In genomic region chr9:130470950-130471349, GRCh38 we compare ENCODE assay signal across 18 cellular contexts. TPM values are rescaled to one million over a fixed set of nuclear protein-coding genes. Genes with fewer than 3 reads are reported as not detected.
DNase-seq lines count a peak whose midpoint lies in the region; ATAC-seq and TF ChIP-seq lines count a peak whose summit lies in the region.
"Had no signal": no experiment of that assay in that cellular context is flagged by ENCODE, and none has a peak within 500 bp of the region (broad histone marks: within the 10 kb centered on the region; RNA-seq: fewer than 3 reads in every experiment).

No MANE protein-coding gene starts in this region.

- H3K4me3 Mint-ChIP-seq in neural progenitor cell = no peak overlapping the region
- no peak overlapping the region for H3K4me3 Mint-ChIP-seq in activated CD8-positive, alpha-beta memory T cell treated with anti-CD3 and anti-CD28 coated beads, Interleukin-2, amount 10 ng/mL, durations not matched to agents 7 days and 5 days
- H3K4me3 Mint-ChIP-seq in activated naive CD4-positive, alpha-beta T cell treated with anti-CD3 and anti-CD28 coated beads for 36 hours = no peak overlapping the region
- H3K4me3 Mint-ChIP-seq: B cell; CD4-positive, CD25-positive, alpha-beta regulatory T cell; CD8-positive, alpha-beta T cell; HFFc6 had no signal

- no peaks in the 10 kb centered on the region for H3K9me3 Mint-ChIP-seq in neural progenitor cell
- no peaks in the 10 kb centered on the region for H3K9me3 Mint-ChIP-seq in activated CD8-positive, alpha-beta memory T cell treated with anti-CD3 and anti-CD28 coated beads, Interleukin-2, amount 10 ng/mL, durations not matched to agents 7 days and 5 days (ENCODE audit: low read depth)
- no peaks in the 10 kb centered on the region for H3K9me3 Mint-ChIP-seq in activated naive CD4-positive, alpha-beta T cell treated with anti-CD3 and anti-CD28 coated beads for 36 hours
- H3K9me3 Mint-ChIP-seq: CD8-positive, alpha-beta T cell; HFFc6 had no signal

- intact Hi-C loops in activated naive CD4-positive, alpha-beta T cell treated with anti-CD3 and anti-CD28 coated beads for 36 hours (cut with micrococcal nuclease) = no loop called here
- intact Hi-C loops in transverse colon (cut with DNase I; ENCODE audit: low total_unique reads) = no loop called here

- no peaks in the 10 kb centered on the region for H3K27me3 ChIP-seq in WERI-Rb-1 (ENCODE audit: insufficient read depth, low read depth, severe bottlenecking)
- no peaks in the 10 kb centered on the region for H3K27me3 ChIP-seq in neural progenitor cell
- H3K27me3 ChIP-seq in transverse colon = peaks cover 11% of the 10 kb centered on the region
- H3K27me3 ChIP-seq: BLaER1 had no signal

- H3K27ac ChIP-seq in RWPE1 (0 out of 2 replicates have a peak overlapping the region, but pooled peaks have one; percentile 1), WERI-Rb-1 (peak overlapping the region; percentile 61), neural progenitor cell (no peak overlapping the region), transverse colon (no peak overlapping the region)
- H3K27ac ChIP-seq: BLaER1, C4-2B had no signal

- H3K4me3 ChIP-seq in WERI-Rb-1 (ENCODE audit: low read depth, low read length) (no peak overlapping the region), neural progenitor cell (no peak overlapping the region), transverse colon (no peak overlapping the region)
- H3K4me3 ChIP-seq: BLaER1, HAP-1 had no signal

- POLR2A ChIA-PET in RWPE1 (lab: Yijun Ruan, JAX; ENCODE audit: low non-redundant PET) = no interaction called here

- H3K79me2 ChIP-seq in neural progenitor cell (ENCODE audit: low read depth) = no peaks in the 10 kb centered on the region

- TF ChIP-seq POLR2A in transverse colon (IDR thresholded peaks at IDR 0.05) = no peak

- WGBS in transverse colon (ENCODE audit: low coverage in 1 of 2), 2 donors = 87% methylated on average over 12 of the region's 12 CpGs; no CpG with 5 or more reads in 1 of the 2 donors

- no peak for ATAC-seq in activated CD8-positive, alpha-beta memory T cell treated with anti-CD3 and anti-CD28 coated beads, Interleukin-2, amount 10 ng/mL, durations not matched to agents 7 days and 5 days
- ATAC-seq: CD8-positive, alpha-beta T cell had no signal

- CTCF ChIA-PET in RWPE1 (lab: Yijun Ruan, JAX) = interaction anchor here (0.7 to 1.1 kb wide), 2 partner anchors 8 to 211 kb away, joined by 3 to 4 read pairs; no protein-coding TSS in a partner anchor
- CTCF ChIA-PET in activated CD8-positive, alpha-beta memory T cell treated with anti-CD3 and anti-CD28 coated beads, Interleukin-2, amount 10 ng/mL, durations not matched to agents 7 days and 5 days (lab: Charles Lee) = no interaction called here
- CTCF ChIA-PET in activated naive CD4-positive, alpha-beta T cell treated with anti-CD3 and anti-CD28 coated beads for 36 hours (lab: Charles Lee) = no interaction called here

- no peak overlapping the region for H3K27ac Mint-ChIP-seq in neural progenitor cell
- H3K27ac Mint-ChIP-seq in activated CD8-positive, alpha-beta memory T cell treated with anti-CD3 and anti-CD28 coated beads, Interleukin-2, amount 10 ng/mL, durations not matched to agents 7 days and 5 days = no peak overlapping the region
- H3K27ac Mint-ChIP-seq in activated naive CD4-positive, alpha-beta T cell treated with anti-CD3 and anti-CD28 coated beads for 36 hours = no peak overlapping the region
- H3K27ac Mint-ChIP-seq: B cell; CD4-positive, CD25-positive, alpha-beta regulatory T cell; CD8-positive, alpha-beta T cell; HFFc6 had no signal

- H3K9me3 ChIP-seq in WERI-Rb-1 (ENCODE audit: severe bottlenecking) (no peaks in the 10 kb centered on the region), neural progenitor cell (ENCODE audit: low read depth) (no peaks in the 10 kb centered on the region), transverse colon (no peaks in the 10 kb centered on the region)
- H3K9me3 ChIP-seq: BLaER1, Caco-2, HAP-1 had no signal

- no peak for TF ChIP-seq EP300 in transverse colon (IDR thresholded peaks at IDR 0.05; ENCODE audit: low read depth)

- H3K4me1 Mint-ChIP-seq in neural progenitor cell = peaks cover 68% of the 10 kb centered on the region
- H3K4me1 Mint-ChIP-seq in activated CD8-positive, alpha-beta memory T cell treated with anti-CD3 and anti-CD28 coated beads, Interleukin-2, amount 10 ng/mL, durations not matched to agents 7 days and 5 days = no peaks in the 10 kb centered on the region
- H3K4me1 Mint-ChIP-seq in activated naive CD4-positive, alpha-beta T cell treated with anti-CD3 and anti-CD28 coated beads for 36 hours (ENCODE audit: low read depth) = peaks cover 4% of the 10 kb centered on the region
- H3K4me1 Mint-ChIP-seq: B cell had no signal

- H3F3A ChIP-seq in neural progenitor cell (ENCODE audit: low read depth) = peaks cover 41% of the 10 kb centered on the region

- H3K4me2 ChIP-seq in neural progenitor cell = peak overlapping the region; percentile 71

- in situ Hi-C loops in transverse colon (cut with MboI; ENCODE audit: low pct_ligation_motif_present in 1 of 4, low pct_unique_long_range_greater_than_20kb in 1 of 4, low sequenced_read_pairs in 3 of 4) = loop anchor here in 1 of 4 donors (10.0 kb wide), 1 partner anchor 204 kb away; no protein-coding TSS in a partner anchor

- no peaks in the 10 kb centered on the region for H3K36me3 Mint-ChIP-seq in neural progenitor cell
- no peaks in the 10 kb centered on the region for H3K36me3 Mint-ChIP-seq in activated CD8-positive, alpha-beta memory T cell treated with anti-CD3 and anti-CD28 coated beads, Interleukin-2, amount 10 ng/mL, durations not matched to agents 7 days and 5 days
- no peaks in the 10 kb centered on the region for H3K36me3 Mint-ChIP-seq in activated naive CD4-positive, alpha-beta T cell treated with anti-CD3 and anti-CD28 coated beads for 36 hours (ENCODE audit: low read depth)
- H3K36me3 Mint-ChIP-seq: CD4-positive, CD25-positive, alpha-beta regulatory T cell; CD8-positive, alpha-beta T cell had no signal

- no peak overlapping the region for H3K9ac ChIP-seq in neural progenitor cell
- H3K9ac ChIP-seq: BLaER1 had no signal

- DNase-seq in RWPE1 (ENCODE audit: low spot score) = no peak
- no peak for DNase-seq in WERI-Rb-1
- no peak for DNase-seq in neural progenitor cell (ENCODE audit: low spot score)
- DNase-seq in activated CD8-positive, alpha-beta memory T cell treated with anti-CD3 and anti-CD28 coated beads, Interleukin-2, amount 10 ng/mL, durations not matched to agents 7 days and 5 days = no peak
- no peak for DNase-seq in activated naive CD4-positive, alpha-beta T cell treated with anti-CD3 and anti-CD28 coated beads for 36 hours
- no peak for DNase-seq in transverse colon
- DNase-seq: Caco-2; CD4-positive, CD25-positive, alpha-beta regulatory T cell; CD8-positive, alpha-beta T cell; DMS153; DND-41; GOT3; HFFc6 had no signal

- H3K4me1 ChIP-seq in neural progenitor cell = peaks cover 63% of the 10 kb centered on the region
- no peaks in the 10 kb centered on the region for H3K4me1 ChIP-seq in transverse colon
- H3K4me1 ChIP-seq: Caco-2, HAP-1 had no signal

- peaks cover 22% of the 10 kb centered on the region for H3K27me3 Mint-ChIP-seq in neural progenitor cell (ENCODE audit: insufficient read depth, low read depth)
- H3K27me3 Mint-ChIP-seq in activated CD8-positive, alpha-beta memory T cell treated with anti-CD3 and anti-CD28 coated beads, Interleukin-2, amount 10 ng/mL, durations not matched to agents 7 days and 5 days = peaks cover 48% of the 10 kb centered on the region
- peaks cover 26% of the 10 kb centered on the region for H3K27me3 Mint-ChIP-seq in activated naive CD4-positive, alpha-beta T cell treated with anti-CD3 and anti-CD28 coated beads for 36 hours (ENCODE audit: low read depth)

- H4K20me1 ChIP-seq in neural progenitor cell (ENCODE audit: low read depth) = no peaks in the 10 kb centered on the region

- TF ChIP-seq CTCF in RWPE1 (conservative IDR thresholded peaks at IDR 0.05; ENCODE audit: low read depth) = no peak
- no peak for TF ChIP-seq CTCF in WERI-Rb-1 (IDR thresholded peaks at IDR 0.05; ENCODE audit: low read depth, low read length)
- TF ChIP-seq CTCF in neural progenitor cell (IDR thresholded peaks at IDR 0.05) = no peak
- no peak for TF ChIP-seq CTCF in transverse colon (IDR thresholded peaks at IDR 0.05)

- no peak overlapping the region for H2AFZ ChIP-seq in neural progenitor cell (replicated peaks)

- peaks cover 32% of the 10 kb centered on the region for H3K36me3 ChIP-seq in WERI-Rb-1
- no peaks in the 10 kb centered on the region for H3K36me3 ChIP-seq in neural progenitor cell
- H3K36me3 ChIP-seq in transverse colon = no peaks in the 10 kb centered on the region
- H3K36me3 ChIP-seq: HAP-1 had no signal

RNA-seq across cellular contexts. Expression of gene ASS1, which starts 26.2 kb away (rescaled TPM):
- total RNA-seq in neural progenitor cell (ENCODE audit: low replicate concordance) = 22.5 and 28.9 TPM in 2 replicates
- total RNA-seq in activated CD8-positive, alpha-beta memory T cell treated with anti-CD3 and anti-CD28 coated beads, Interleukin-2, amount 10 ng/mL, durations not matched to agents 7 days and 5 days = 10 to 100 TPM in 1 of 2 experiments, 1 to 10 TPM in 1; 5.3 to 11.1 TPM
- total RNA-seq in activated naive CD4-positive, alpha-beta T cell treated with anti-CD3 and anti-CD28 coated beads for 36 hours = 10 to 100 TPM; 12.4 to 14.3 TPM
- total RNA-seq in transverse colon = 100 to 1,000 TPM in 3 of 4 donors, 10 to 100 TPM in 1; 57.9 to 345 (median 266) TPM
- total RNA-seq: A172; CD4-positive, CD25-positive, alpha-beta regulatory T cell; CD8-positive, alpha-beta T cell had no signal

Comparison
In these comparisons a context has a peak if more than half of its experiments do, and no peak if none do; other contexts are left out.
1. H3K27ac ChIP-seq: peak in RWPE1 (single experiment) and WERI-Rb-1 (single experiment); none in neural progenitor cell (single experiment) and transverse colon (0 of 4).